Comparison of ENCODE assay signal across 15 cellular contexts in genomic region chr5:160701403-160701802, GRCh38.
DNase-seq lines count a peak whose midpoint lies in the region; ATAC-seq and TF ChIP-seq lines count a peak whose summit lies in the region.
"Had no signal": no experiment of that assay in that cellular context is flagged by ENCODE, and none has a peak within 500 bp of the region (broad histone marks: within the 10 kb centered on the region; RNA-seq: fewer than 3 reads in every experiment).

No MANE protein-coding gene starts in this region.

- H3K4me1 ChIP-seq in BLaER1 treated with 17β-estradiol and CSF1 and Interleukin-3, amounts not matched to agents 10 nM and 100 nM: peaks cover 0 to 90% (median 15%) of the 10 kb centered on the region in 10 experiments; a peak in 13 of 20 replicates
- H3K4me1 ChIP-seq: BE2C had no signal

- H3K4me2 ChIP-seq in BLaER1 treated with 17β-estradiol and CSF1 and Interleukin-3, amounts not matched to agents 10 nM and 100 nM: peak overlapping the region in 6 of 11 experiments; percentile 12 to 89 (median 73); a peak in 10 of 22 replicates
- H3K4me2 ChIP-seq: GM23338 had no signal

- peaks cover 20% of the 10 kb centered on the region for H3K9me3 Mint-ChIP-seq in nephron progenitor cell
- H3K9me3 Mint-ChIP-seq in stimulated activated naive CD8-positive, alpha-beta T cell treated with anti-CD3 and anti-CD28 coated beads, Interleukin-15, amount 100 ng/mL, for 72 hours: peaks cover 5 to 8% of the 10 kb centered on the region in 2 donors
- H3K9me3 Mint-ChIP-seq: CD8-positive, alpha-beta memory T cell had no signal

- peaks cover 0 to 4% (median 0%) of the 10 kb centered on the region in 11 experiments; a peak in 1 of 22 replicates for H3K36me3 ChIP-seq in BLaER1 treated with 17β-estradiol and CSF1 and Interleukin-3, amounts not matched to agents 10 nM and 100 nM
- H3K36me3 ChIP-seq: BE2C had no signal

- H3K36me3 Mint-ChIP-seq in nephron progenitor cell (ENCODE audit: low read depth): peaks cover 6% of the 10 kb centered on the region
- H3K36me3 Mint-ChIP-seq: CD8-positive, alpha-beta memory T cell had no signal

- H3K4me1 Mint-ChIP-seq in nephron progenitor cell: peaks cover 4% of the 10 kb centered on the region
- no peaks in the 10 kb centered on the region for H3K4me1 Mint-ChIP-seq in stimulated activated naive CD8-positive, alpha-beta T cell treated with anti-CD3 and anti-CD28 coated beads, Interleukin-15, amount 100 ng/mL, for 72 hours
- H3K4me1 Mint-ChIP-seq: CD8-positive, alpha-beta memory T cell; GM23338 had no signal

- peak; percentile 1 for DNase-seq in HT1080 (ENCODE audit: low read depth)
- DNase-seq in nephron progenitor cell: no peak
- DNase-seq in stimulated activated naive CD8-positive, alpha-beta T cell treated with anti-CD3 and anti-CD28 coated beads, Interleukin-15, amount 100 ng/mL, for 72 hours: no peak
- no peak for DNase-seq in activated CD4-positive, alpha-beta T cell treated with anti-CD3 and anti-CD28 coated beads, Interleukin-2, amount 50 U/mL, for 1 hour
- no peak for DNase-seq in stimulated activated CD4-positive, alpha-beta T cell treated with anti-CD3 and anti-CD28 coated beads, Interleukin-4, amount 100 ng/mL, for 4 hours
- DNase-seq: BE2C; Caco-2; CD8-positive, alpha-beta memory T cell; DND-41; GDM1; H7; IMR-90 had no signal

- H3K9ac ChIP-seq in BLaER1 treated with 17β-estradiol and CSF1 and Interleukin-3, amounts not matched to agents 10 nM and 100 nM: peak overlapping the region in 4 of 11 experiments; percentile 72 to 83 (median 78); a peak in 8 of 22 replicates

- TF ChIP-seq CTCF in nephron progenitor cell (IDR thresholded peaks at IDR 0.05): no peak

- H3K27ac ChIP-seq in BLaER1 treated with 17β-estradiol and CSF1 and Interleukin-3, amounts not matched to agents 10 nM and 100 nM: peak overlapping the region in 9 of 11 experiments; percentile 15 to 97 (median 81); a peak in 16 of 22 replicates

- H3K4me3 Mint-ChIP-seq in nephron progenitor cell: no peak overlapping the region
- H3K4me3 Mint-ChIP-seq in stimulated activated naive CD8-positive, alpha-beta T cell treated with anti-CD3 and anti-CD28 coated beads, Interleukin-15, amount 100 ng/mL, for 72 hours: no peak overlapping the region
- H3K4me3 Mint-ChIP-seq: CD8-positive, alpha-beta memory T cell; GM23338 had no signal

- peaks cover 9 to 27% (median 21%) of the 10 kb centered on the region in 11 experiments for H3K9me3 ChIP-seq in BLaER1 treated with 17β-estradiol and CSF1 and Interleukin-3, amounts not matched to agents 10 nM and 100 nM (replicated peaks in 1 of 11)
- H3K9me3 ChIP-seq: BE2C, Caco-2 had no signal

- H3K27ac Mint-ChIP-seq in nephron progenitor cell: peak overlapping the region; percentile 90
- H3K27ac Mint-ChIP-seq in stimulated activated naive CD8-positive, alpha-beta T cell treated with anti-CD3 and anti-CD28 coated beads, Interleukin-15, amount 100 ng/mL, for 72 hours: no peak overlapping the region
- H3K27ac Mint-ChIP-seq: CD8-positive, alpha-beta memory T cell; GM23338 had no signal

- H4K20me1 ChIP-seq in BLaER1 treated with 17β-estradiol and CSF1 and Interleukin-3, amounts not matched to agents 10 nM and 100 nM: no peaks in the 10 kb centered on the region

- peak; percentile 35 for ATAC-seq in stimulated activated naive CD8-positive, alpha-beta T cell treated with anti-CD3 and anti-CD28 coated beads, Interleukin-15, amount 100 ng/mL, for 72 hours
- ATAC-seq in GM19324 (IDR thresholded peaks at IDR 0.05; ENCODE audit: low FRiP score, unreplicated experiment): no peak
- ATAC-seq: GM23338 had no signal

- H3K27me3 Mint-ChIP-seq in nephron progenitor cell (ENCODE audit: low read depth, poor library complexity): no peaks in the 10 kb centered on the region
- H3K27me3 Mint-ChIP-seq in stimulated activated naive CD8-positive, alpha-beta T cell treated with anti-CD3 and anti-CD28 coated beads, Interleukin-15, amount 100 ng/mL, for 72 hours: peaks cover 6% of the 10 kb centered on the region

- H3K27me3 ChIP-seq in BLaER1 treated with 17β-estradiol and CSF1 and Interleukin-3, amounts not matched to agents 10 nM and 100 nM: no peaks in the 10 kb centered on the region
- H3K27me3 ChIP-seq: BE2C had no signal

- H3K4me3 ChIP-seq in BLaER1 treated with 17β-estradiol and CSF1 and Interleukin-3, amounts not matched to agents 10 nM and 100 nM: no peak overlapping the region
- H3K4me3 ChIP-seq: GM23338 had no signal
